In genomic region chr22:40076702-40077645, GRCh38 we compare ENCODE assay signal across 1 cellular context.
TF ChIP-seq lines count a peak whose summit lies in the region.

No MANE protein-coding gene starts in this region.

TF ChIP-seq in H1, 55 proteins besides CTCF, POLR2A, EP300 and RAD21 (continued from another document):
- TF ChIP-seq GABPA (IDR thresholded peaks at IDR 0.05; ENCODE audit: borderline replicate concordance, insufficient read depth, low read length) (no peak), RXRA (IDR thresholded peaks at IDR 0.05; ENCODE audit: insufficient read depth, low read depth, low read length) (no peak), CTBP2 (IDR thresholded peaks at IDR 0.05; ENCODE audit: borderline replicate concordance, insufficient read depth, insufficient read length, low read length) (no peak), SUZ12 (IDR thresholded peaks at IDR 0.05; ENCODE audit: low read length) (0 out of 2 replicates have a peak, but pooled peaks have one; percentile 30), EGR1 (IDR thresholded peaks at IDR 0.05; ENCODE audit: borderline replicate concordance, low read depth, low read length) (no peak), RFX5 (IDR thresholded peaks at IDR 0.05; ENCODE audit: borderline replicate concordance, low read depth, low read length) (no peak)
